2 cellular contexts compared by ENCODE assay signal in the genomic region with DNA sequence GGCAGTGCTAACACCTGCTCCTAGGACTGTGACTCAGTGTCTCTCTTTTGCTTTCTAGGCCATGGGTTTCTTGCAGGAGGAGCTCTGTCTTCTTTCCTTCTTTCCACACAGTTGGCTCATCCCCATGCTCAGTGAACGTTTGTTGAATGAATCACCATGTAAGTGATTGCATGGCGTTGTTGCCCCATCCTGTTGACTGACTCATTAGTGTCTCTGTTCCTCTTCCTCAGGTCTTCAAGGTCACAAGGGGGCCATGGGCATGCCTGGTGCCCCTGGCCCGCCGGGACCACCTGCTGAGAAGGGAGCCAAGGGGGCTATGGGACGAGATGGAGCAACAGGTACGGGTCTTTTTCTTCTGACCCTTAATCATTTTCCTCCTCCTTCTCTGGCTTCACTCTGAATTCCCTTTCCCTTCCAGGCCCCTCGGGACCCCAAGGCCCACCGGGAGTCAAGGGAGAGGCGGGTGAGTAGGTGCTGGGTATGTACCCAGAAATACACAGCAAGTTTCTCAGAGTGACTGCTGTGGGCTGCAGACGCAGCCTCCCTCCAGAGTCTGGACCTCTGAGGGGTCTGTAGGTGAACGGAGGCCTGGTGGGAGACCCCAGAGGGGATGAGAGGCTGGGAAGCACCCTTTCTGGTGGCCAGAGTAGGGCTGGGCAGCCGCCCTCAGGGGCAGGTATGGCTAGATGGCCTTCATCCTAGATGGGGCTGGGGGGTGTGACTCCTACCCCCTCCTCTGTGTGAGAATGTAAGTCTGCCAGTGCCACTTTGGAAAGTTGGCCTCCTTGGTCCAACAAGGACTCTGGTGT.
TF ChIP-seq lines count a peak whose summit lies in the region.

No MANE protein-coding gene starts in this region.

TF ChIP-seq in IMR-90, 13 proteins besides CTCF, POLR2A, EP300 and RAD21:
- TF ChIP-seq BHLHE40 (IDR thresholded peaks at IDR 0.05; ENCODE audit: low read depth, low read length) (no peak), RFX5 (IDR thresholded peaks at IDR 0.05; ENCODE audit: low read depth, low read length) (no peak), CEBPB (IDR thresholded peaks at IDR 0.05; ENCODE audit: low read depth, low read length) (peak; percentile 63)

TF ChIP-seq in HepG2, 621 proteins besides CTCF, POLR2A, EP300 and RAD21:
- TF ChIP-seq, protein P1, sequence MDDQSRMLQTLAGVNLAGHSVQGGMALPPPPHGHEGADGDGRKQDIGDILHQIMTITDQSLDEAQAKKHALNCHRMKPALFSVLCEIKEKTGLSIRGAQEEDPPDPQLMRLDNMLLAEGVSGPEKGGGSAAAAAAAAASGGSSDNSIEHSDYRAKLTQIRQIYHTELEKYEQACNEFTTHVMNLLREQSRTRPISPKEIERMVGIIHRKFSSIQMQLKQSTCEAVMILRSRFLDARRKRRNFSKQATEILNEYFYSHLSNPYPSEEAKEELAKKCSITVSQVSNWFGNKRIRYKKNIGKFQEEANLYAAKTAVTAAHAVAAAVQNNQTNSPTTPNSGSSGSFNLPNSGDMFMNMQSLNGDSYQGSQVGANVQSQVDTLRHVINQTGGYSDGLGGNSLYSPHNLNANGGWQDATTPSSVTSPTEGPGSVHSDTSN (CRISPR knock-in tag; IDR thresholded peaks at IDR 0.05; ENCODE audit: borderline replicate concordance): no peak
- TF ChIP-seq WIZ (CRISPR knock-in tag; IDR thresholded peaks at IDR 0.05) (no peak), ZFX (CRISPR knock-in tag; IDR thresholded peaks at IDR 0.05; ENCODE audit: low read depth) (no peak), PHF8 (CRISPR knock-in tag; IDR thresholded peaks at IDR 0.05) (no peak), FOSL2 (CRISPR knock-in tag; IDR thresholded peaks at IDR 0.05) (peak; percentile 53), GLI4 (CRISPR knock-in tag; IDR thresholded peaks at IDR 0.05; ENCODE audit: borderline replicate concordance) (no peak)
